9 cellular contexts compared by ENCODE assay signal in genomic region chr7:127107601-127108007, GRCh38.
DNase-seq lines count a peak whose midpoint lies in the region; ATAC-seq, FAIRE-seq and TF ChIP-seq lines count a peak whose summit lies in the region.
"Had no signal": no experiment of that assay in that cellular context is flagged by ENCODE, and none has a peak within 500 bp of the region (broad histone marks: within the 10 kb centered on the region; RNA-seq: fewer than 3 reads in every experiment).

No MANE protein-coding gene starts in this region.

- no peak for DNase-seq in D721Med (ENCODE audit: insufficient read length, low spot score)
- DNase-seq in NT2/D1 (ENCODE audit: low read depth, low spot score): peak; percentile 79
- peak; percentile 8 for DNase-seq in GM12878 (ENCODE audit: low read depth, low spot score)
- peak in 1 of 2 donors; percentile 52 for DNase-seq in left colon
- DNase-seq in upper lobe of left lung: peak in 1 of 2 donors; percentile 25
- no peak for DNase-seq in frontal cortex (ENCODE audit: low spot score in 2 of 2)

- no peaks in the 10 kb centered on the region for H3K9me3 ChIP-seq in NT2/D1 (ENCODE audit: insufficient read depth, low read length)
- no peaks in the 10 kb centered on the region for H3K9me3 ChIP-seq in GM12878 (replicated peaks; ENCODE audit: control insufficient read depth, insufficient read depth, low read length)
- no peaks in the 10 kb centered on the region for H3K9me3 ChIP-seq in upper lobe of left lung
- H3K9me3 ChIP-seq: neutrophil had no signal

- H3K4me3 ChIP-seq in NT2/D1 (ENCODE audit: insufficient read length, low read depth): no peak overlapping the region
- H3K4me3 ChIP-seq in GM12878: no peak overlapping the region
- H3K4me3 ChIP-seq in upper lobe of left lung: no peak overlapping the region

- H3K4me1 ChIP-seq in NT2/D1 (ENCODE audit: insufficient read depth, insufficient read length): no peaks in the 10 kb centered on the region
- no peaks in the 10 kb centered on the region for H3K4me1 ChIP-seq in GM12878 (ENCODE audit: control insufficient read depth, insufficient read depth, low read length)
- no peaks in the 10 kb centered on the region for H3K4me1 ChIP-seq in upper lobe of left lung

- H2AFZ ChIP-seq in GM12878 (ENCODE audit: control insufficient read depth, low read depth, low read length): no peak overlapping the region

- TF ChIP-seq POLR2A in GM12878 (IDR thresholded peaks at IDR 0.05; ENCODE audit: low read depth, low read length) (no peak), upper lobe of left lung (IDR thresholded peaks at IDR 0.05) (no peak)

- H4K20me1 ChIP-seq in GM12878 (ENCODE audit: control insufficient read depth, insufficient read depth): no peaks in the 10 kb centered on the region

- H3K27me3 ChIP-seq in NT2/D1 (ENCODE audit: insufficient read depth, insufficient read length) (no peaks in the 10 kb centered on the region), GM12878 (replicated peaks in 1 of 2; ENCODE audit: control insufficient read depth in 2 of 2, insufficient read depth in 2 of 2, low read length in 1 of 2) (no peaks in the 10 kb centered on the region), upper lobe of left lung (no peaks in the 10 kb centered on the region)
- H3K27me3 ChIP-seq: neutrophil had no signal

- no peak for TF ChIP-seq EP300 in GM12878 (IDR thresholded peaks at IDR 0.05; ENCODE audit: borderline replicate concordance in 1 of 2, control insufficient read depth in 1 of 2, low read depth in 2 of 2, low read length in 2 of 2)
- no peak for TF ChIP-seq EP300 in upper lobe of left lung (IDR thresholded peaks at IDR 0.05)

- RAD21 ChIA-PET in GM12878 (lab: Charles Lee; ENCODE audit: unreplicated experiment): interaction anchor here (1.8 kb wide), 1 partner anchor 146 kb away, joined by 5 read pairs; no protein-coding TSS in a partner anchor

- ATAC-seq in GM19043 (IDR thresholded peaks at IDR 0.05; ENCODE audit: low read depth, unreplicated experiment) (peak; percentile 82), HG03064 (IDR thresholded peaks at IDR 0.05; ENCODE audit: low read depth, unreplicated experiment) (peak; percentile 87), GM12878 (peak; percentile 84), left colon (peak; percentile 86), upper lobe of left lung (ENCODE audit: low FRiP score in 2 of 2) (peak; percentile 60 to 62)

- TF ChIP-seq RAD21 in GM12878 (IDR thresholded peaks at IDR 0.05; ENCODE audit: insufficient read depth, low read depth, low read length): no peak

- CTCF ChIA-PET in GM12878 (lab: Yijun Ruan, JAX): interaction anchor here (0.7 to 2.1 kb wide), 7 partner anchors 8 to 146 kb away, joined by 3 to 10 read pairs (median 3); no protein-coding TSS in a partner anchor

- POLR2A ChIA-PET in GM12878 (lab: Charles Lee): no interaction called here

- in situ Hi-C loops in GM12878 (cut with MboI): no loop called here

- intact Hi-C loops in GM12878 (cut with micrococcal nuclease; ENCODE audit: unreplicated experiment) (loop anchor here (2.0 kb wide), 1 partner anchor 147 kb away; no protein-coding TSS in a partner anchor), left colon (cut with DNase I, micrococcal nuclease) (no loop called here)

- H3K9ac ChIP-seq in NT2/D1 (ENCODE audit: insufficient read length, low read depth) (no peak overlapping the region), GM12878 (ENCODE audit: control insufficient read depth, insufficient read depth, low read length) (no peak overlapping the region)

- no peaks in the 10 kb centered on the region for H3K79me2 ChIP-seq in GM12878 (ENCODE audit: control insufficient read depth, insufficient read depth, low read length)

- SMC1A ChIA-PET in GM12878 (lab: Charles Lee; ENCODE audit: uncharacterized antibody, unreplicated experiment): interaction anchor here (0.6 to 1.3 kb wide), 6 partner anchors 9 to 304 kb away, joined by 3 to 5 read pairs (median 4); no protein-coding TSS in a partner anchor

- 10% methylated on average over 5 of the region's 5 CpGs for WGBS in GM12878 (ENCODE audit: insufficient coverage, insufficient replicate concordance, low lambda C conversion rate, missing lambda C conversion rate)
- 26 to 28% methylated on average over 5 of the region's 5 CpGs for WGBS in upper lobe of left lung, 2 donors

- no peak overlapping the region for H3K4me2 ChIP-seq in GM12878 (ENCODE audit: control insufficient read depth, insufficient read depth)

- FAIRE-seq in D721Med (lab: Jason Lieb, UNC) (no peak), GM12878 (lab: Jason Lieb, UNC) (peak; percentile 86), frontal cortex (lab: Jason Lieb, UNC) (no peak)

- no peak overlapping the region for H3K27ac ChIP-seq in GM12878 (ENCODE audit: control insufficient read depth, insufficient read depth)
- no peak overlapping the region for H3K27ac ChIP-seq in upper lobe of left lung
- H3K27ac ChIP-seq: neutrophil had no signal

- peak; percentile 48 for TF ChIP-seq CTCF in D721Med (IDR thresholded peaks at IDR 0.05; ENCODE audit: insufficient read depth, missing control alignments)
- TF ChIP-seq CTCF in GM12878 (IDR thresholded peaks at IDR 0.05 in 2 of 3, conservative IDR thresholded peaks at IDR 0.05 in 1 of 3; ENCODE audit: control insufficient read depth in 2 of 3, extremely low read depth in 1 of 3, insufficient read depth in 1 of 3, low read depth in 3 of 3, low read length in 3 of 3): peak in 2 of 3 experiments; percentile 44 to 60; a peak in 4 of 6 replicates
- TF ChIP-seq CTCF in upper lobe of left lung (IDR thresholded peaks at IDR 0.05): peak in 3 of 6 experiments; percentile 28 to 44 (median 33)

- H3K36me3 ChIP-seq in NT2/D1 (ENCODE audit: insufficient read depth, insufficient read length, low read length): no peaks in the 10 kb centered on the region
- H3K36me3 ChIP-seq in GM12878 (ENCODE audit: control insufficient read depth in 2 of 2, insufficient read depth in 2 of 2, low read length in 1 of 2): no peaks in the 10 kb centered on the region
- no peaks in the 10 kb centered on the region for H3K36me3 ChIP-seq in upper lobe of left lung
- H3K36me3 ChIP-seq: neutrophil had no signal

- no TSS peak for BruUV-seq in GM12878 (replicated peaks; lab: Mats Ljungman, UMichigan)

TF ChIP-seq in GM12878, 131 proteins besides CTCF, POLR2A, EP300 and RAD21:
- TF ChIP-seq MXI1 (IDR thresholded peaks at IDR 0.05; ENCODE audit: low read depth, low read length) (peak; percentile 57; the same call in 1 of the 2 replicates), SMC3 (IDR thresholded peaks at IDR 0.05; ENCODE audit: borderline replicate concordance, low read length) (peak; percentile 29; the same call in 1 of the 2 replicates), ZBTB11 (CRISPR knock-in tag; IDR thresholded peaks at IDR 0.05) (no peak), REST (IDR thresholded peaks at IDR 0.05; ENCODE audit: low read depth, low read length) (peak; percentile 99), ZSCAN29 (IDR thresholded peaks at IDR 0.05) (0 out of 2 replicates have a peak, but pooled peaks have one; percentile 8), EGR1 (IDR thresholded peaks at IDR 0.05; ENCODE audit: borderline replicate concordance in 1 of 2, low read depth in 2 of 2, low read length in 2 of 2) (no peak)
TF ChIP-seq in GM12878: peak in this region for 4.

Comparison
In these comparisons a context has a peak if more than half of its experiments do, and no peak if none do; other contexts are left out.
1. DNase-seq: peak in NT2/D1 (single experiment) and GM12878 (single experiment); none in D721Med (single experiment) and frontal cortex (0 of 2).
2. Peak in every context shown above with its lines, with median percentiles within 50 percentile points of each other: ATAC-seq.